9 cellular contexts compared by ENCODE assay signal in the genomic region with DNA sequence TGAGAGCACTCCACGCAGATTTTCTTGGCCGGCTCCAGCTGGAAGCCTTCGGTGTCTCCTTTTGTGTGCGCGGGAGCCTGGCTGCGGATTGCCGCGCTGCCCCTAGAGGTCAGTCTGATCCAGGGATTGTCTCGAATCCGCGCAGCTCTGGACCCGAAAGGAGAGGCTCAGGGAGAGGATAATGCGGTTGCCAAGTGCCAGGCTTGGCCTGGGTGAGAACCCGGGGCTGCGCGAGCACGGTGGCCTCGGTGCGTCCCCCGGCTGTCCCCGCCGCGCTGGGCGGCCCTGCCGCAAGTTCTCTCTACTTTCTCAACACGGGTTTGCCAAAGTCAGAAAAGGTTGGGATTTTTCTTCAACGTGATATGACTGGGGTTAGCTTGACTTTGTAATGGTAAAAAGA.
DNase-seq lines count a peak whose midpoint lies in the region; ATAC-seq, FAIRE-seq and TF ChIP-seq lines count a peak whose summit lies in the region.
"Had no signal": no experiment of that assay in that cellular context is flagged by ENCODE, and none has a peak within 500 bp of the region (broad histone marks: within the 10 kb centered on the region; RNA-seq: fewer than 3 reads in every experiment).

No MANE protein-coding gene starts in this region.

- FAIRE-seq in HepG2 (lab: Jason Lieb, UNC) (peak; percentile 28), urothelium cell line (lab: Jason Lieb, UNC) (no peak)
- FAIRE-seq: islet of Langerhans had no signal

- H3K27ac ChIP-seq in HepG2 (ENCODE audit: extremely low read length, insufficient read depth, low read length): no peak overlapping the region

- peak; percentile 65 for TF ChIP-seq RAD21 in HepG2 (CRISPR knock-in tag; IDR thresholded peaks at IDR 0.05)

- intact Hi-C loops in HepG2 (cut with micrococcal nuclease; ENCODE audit: unreplicated experiment): loop anchor here (1.0 kb wide), 1 partner anchor 441 kb away; no protein-coding TSS in a partner anchor

- H3K27me3 ChIP-seq in HepG2 (ENCODE audit: control insufficient read depth in 1 of 2, insufficient read depth in 2 of 2, low read length in 2 of 2): no peaks in the 10 kb centered on the region

- WGBS in HepG2 (ENCODE audit: low lambda C conversion rate): 5% methylated on average over 14 of the region's 27 CpGs

- TF ChIP-seq EP300 in HepG2 (IDR thresholded peaks at IDR 0.05; ENCODE audit: low read depth in 2 of 2, low read length in 2 of 2): no peak
- no peak for TF ChIP-seq EP300 in HepG2 (CRISPR knock-in tag; IDR thresholded peaks at IDR 0.05; ENCODE audit: borderline replicate concordance)

- POLR2A ChIA-PET in HepG2 (lab: Yijun Ruan, JAX): no interaction called here

- H3K4me3 ChIP-seq in HepG2 (replicated peaks in 1 of 3; ENCODE audit: insufficient read depth in 1 of 3, low read depth in 2 of 3, low read length in 3 of 3): no peak overlapping the region

- in situ Hi-C loops in HepG2 (cut with HindIII; ENCODE audit: extremely low pct_ligation_motif_present, low pct_unique_long_range_greater_than_20kb): loop anchor here (25.0 kb wide), 2 partner anchors 294 to 444 kb away; no protein-coding TSS in a partner anchor

- peak; percentile 99 for ATAC-seq in HepG2
- ATAC-seq in HG03521 (IDR thresholded peaks at IDR 0.05; ENCODE audit: unreplicated experiment): no peak
- no peak for ATAC-seq in HG03108 (IDR thresholded peaks at IDR 0.05; ENCODE audit: unreplicated experiment)

- no peaks in the 10 kb centered on the region for H3K79me2 ChIP-seq in HepG2 (ENCODE audit: insufficient read depth, low read length)

- CTCF ChIA-PET in HepG2 (lab: Yijun Ruan, JAX; ENCODE audit: low intra/inter-chr PET ratio, low total read pairs): interaction anchor here (0.8 to 1.0 kb wide), 2 partner anchors 296 to 441 kb away, joined by 4 to 5 read pairs; no protein-coding TSS in a partner anchor

- peaks cover 3% of the 10 kb centered on the region; the same call in 1 of the 2 replicates for H3K9me3 ChIP-seq in HepG2 (ENCODE audit: low read length)

- DNase-seq in COLO829 (ENCODE audit: low spot score): peak; percentile 49
- DNase-seq in HCEC 1CT: peak; percentile 20
- peak; percentile 79 for DNase-seq in NCI-H69 (lab: John Stamatoyannopoulos, UW)
- DNase-seq in cerebellum (ENCODE audit: low spot score): peak; percentile 69
- peak; percentile 35 for DNase-seq in HepG2 (ENCODE audit: low spot score)
- DNase-seq in urothelium cell line (ENCODE audit: low spot score): peak; percentile 89

- H3K9ac ChIP-seq in HepG2 (ENCODE audit: insufficient read depth, low read depth, low read length): no peak overlapping the region

- H2AFZ ChIP-seq in HepG2 (ENCODE audit: low read length): no peak overlapping the region

- no peaks in the 10 kb centered on the region for H3K36me3 ChIP-seq in HepG2 (replicated peaks in 1 of 2; ENCODE audit: control insufficient read depth in 1 of 2, insufficient read depth in 2 of 2, low read length in 2 of 2)

- no TSS peak for BruUV-seq in HepG2 (replicated peaks; lab: Mats Ljungman, UMichigan)

- H3K4me2 ChIP-seq in HepG2 (ENCODE audit: low read depth, low read length): no peak overlapping the region

- TF ChIP-seq POLR2A in HepG2 (IDR thresholded peaks at IDR 0.05; ENCODE audit: insufficient read depth in 1 of 2, low read depth in 2 of 2, low read length in 2 of 2): no peak

- H4K20me1 ChIP-seq in HepG2 (ENCODE audit: insufficient read depth, low read length): no peaks in the 10 kb centered on the region

- TF ChIP-seq CTCF in HepG2 (CRISPR knock-in tag; IDR thresholded peaks at IDR 0.05): peak; percentile 87

- H3K4me1 ChIP-seq in HepG2 (ENCODE audit: insufficient read depth, low read length): no peaks in the 10 kb centered on the region

TF ChIP-seq in HepG2, 621 proteins besides CTCF, POLR2A, EP300 and RAD21:
- TF ChIP-seq FOXC1 (CRISPR knock-in tag; IDR thresholded peaks at IDR 0.05; ENCODE audit: borderline replicate concordance): no peak
- TF ChIP-seq KDM2A (CRISPR knock-in tag; IDR thresholded peaks at IDR 0.05; ENCODE audit: borderline replicate concordance, low read depth): peak; percentile 43; the same call in 1 of the 2 replicates
- TF ChIP-seq XRCC5 (optimal IDR thresholded peaks at IDR 0.05; ENCODE audit: low read length): peak; percentile 81
- peak; percentile 74 for TF ChIP-seq STAG1 (CRISPR knock-in tag; IDR thresholded peaks at IDR 0.05)
- TF ChIP-seq HOXA5 (CRISPR knock-in tag; IDR thresholded peaks at IDR 0.05): 0 out of 2 replicates have a peak, but pooled peaks have one; percentile 23
- TF ChIP-seq, protein P1, sequence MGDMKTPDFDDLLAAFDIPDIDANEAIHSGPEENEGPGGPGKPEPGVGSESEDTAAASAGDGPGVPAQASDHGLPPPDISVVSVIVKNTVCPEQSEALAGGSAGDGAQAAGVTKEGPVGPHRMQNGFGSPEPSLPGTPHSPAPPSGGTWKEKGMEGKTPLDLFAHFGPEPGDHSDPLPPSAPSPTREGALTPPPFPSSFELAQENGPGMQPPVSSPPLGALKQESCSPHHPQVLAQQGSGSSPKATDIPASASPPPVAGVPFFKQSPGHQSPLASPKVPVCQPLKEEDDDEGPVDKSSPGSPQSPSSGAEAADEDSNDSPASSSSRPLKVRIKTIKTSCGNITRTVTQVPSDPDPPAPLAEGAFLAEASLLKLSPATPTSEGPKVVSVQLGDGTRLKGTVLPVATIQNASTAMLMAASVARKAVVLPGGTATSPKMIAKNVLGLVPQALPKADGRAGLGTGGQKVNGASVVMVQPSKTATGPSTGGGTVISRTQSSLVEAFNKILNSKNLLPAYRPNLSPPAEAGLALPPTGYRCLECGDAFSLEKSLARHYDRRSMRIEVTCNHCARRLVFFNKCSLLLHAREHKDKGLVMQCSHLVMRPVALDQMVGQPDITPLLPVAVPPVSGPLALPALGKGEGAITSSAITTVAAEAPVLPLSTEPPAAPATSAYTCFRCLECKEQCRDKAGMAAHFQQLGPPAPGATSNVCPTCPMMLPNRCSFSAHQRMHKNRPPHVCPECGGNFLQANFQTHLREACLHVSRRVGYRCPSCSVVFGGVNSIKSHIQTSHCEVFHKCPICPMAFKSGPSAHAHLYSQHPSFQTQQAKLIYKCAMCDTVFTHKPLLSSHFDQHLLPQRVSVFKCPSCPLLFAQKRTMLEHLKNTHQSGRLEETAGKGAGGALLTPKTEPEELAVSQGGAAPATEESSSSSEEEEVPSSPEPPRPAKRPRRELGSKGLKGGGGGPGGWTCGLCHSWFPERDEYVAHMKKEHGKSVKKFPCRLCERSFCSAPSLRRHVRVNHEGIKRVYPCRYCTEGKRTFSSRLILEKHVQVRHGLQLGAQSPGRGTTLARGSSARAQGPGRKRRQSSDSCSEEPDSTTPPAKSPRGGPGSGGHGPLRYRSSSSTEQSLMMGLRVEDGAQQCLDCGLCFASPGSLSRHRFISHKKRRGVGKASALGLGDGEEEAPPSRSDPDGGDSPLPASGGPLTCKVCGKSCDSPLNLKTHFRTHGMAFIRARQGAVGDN (CRISPR knock-in tag; IDR thresholded peaks at IDR 0.05): peak; percentile 15; the same call in 1 of the 2 replicates
- TF ChIP-seq, protein P2, sequence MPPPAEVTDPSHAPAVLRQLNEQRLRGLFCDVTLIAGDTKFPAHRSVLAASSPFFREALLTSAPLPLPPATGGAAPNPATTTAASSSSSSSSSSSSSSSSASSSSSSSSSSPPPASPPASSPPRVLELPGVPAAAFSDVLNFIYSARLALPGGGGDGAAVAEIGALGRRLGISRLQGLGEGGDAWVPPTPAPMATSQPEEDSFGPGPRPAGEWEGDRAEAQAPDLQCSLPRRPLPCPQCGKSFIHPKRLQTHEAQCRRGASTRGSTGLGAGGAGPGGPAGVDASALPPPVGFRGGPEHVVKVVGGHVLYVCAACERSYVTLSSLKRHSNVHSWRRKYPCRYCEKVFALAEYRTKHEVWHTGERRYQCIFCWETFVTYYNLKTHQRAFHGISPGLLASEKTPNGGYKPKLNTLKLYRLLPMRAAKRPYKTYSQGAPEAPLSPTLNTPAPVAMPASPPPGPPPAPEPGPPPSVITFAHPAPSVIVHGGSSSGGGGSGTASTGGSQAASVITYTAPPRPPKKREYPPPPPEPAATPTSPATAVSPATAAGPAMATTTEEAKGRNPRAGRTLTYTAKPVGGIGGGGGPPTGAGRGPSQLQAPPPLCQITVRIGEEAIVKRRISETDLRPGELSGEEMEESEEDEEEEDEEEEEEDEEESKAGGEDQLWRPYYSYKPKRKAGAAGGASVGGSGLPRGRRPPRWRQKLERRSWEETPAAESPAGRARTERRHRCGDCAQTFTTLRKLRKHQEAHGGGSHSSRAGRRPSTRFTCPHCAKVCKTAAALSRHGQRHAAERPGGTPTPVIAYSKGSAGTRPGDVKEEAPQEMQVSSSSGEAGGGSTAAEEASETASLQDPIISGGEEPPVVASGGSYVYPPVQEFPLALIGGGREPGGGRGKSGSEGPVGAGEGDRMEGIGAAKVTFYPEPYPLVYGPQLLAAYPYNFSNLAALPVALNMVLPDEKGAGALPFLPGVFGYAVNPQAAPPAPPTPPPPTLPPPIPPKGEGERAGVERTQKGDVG (CRISPR knock-in tag; IDR thresholded peaks at IDR 0.05; ENCODE audit: borderline replicate concordance): no peak
- TF ChIP-seq, protein P3, sequence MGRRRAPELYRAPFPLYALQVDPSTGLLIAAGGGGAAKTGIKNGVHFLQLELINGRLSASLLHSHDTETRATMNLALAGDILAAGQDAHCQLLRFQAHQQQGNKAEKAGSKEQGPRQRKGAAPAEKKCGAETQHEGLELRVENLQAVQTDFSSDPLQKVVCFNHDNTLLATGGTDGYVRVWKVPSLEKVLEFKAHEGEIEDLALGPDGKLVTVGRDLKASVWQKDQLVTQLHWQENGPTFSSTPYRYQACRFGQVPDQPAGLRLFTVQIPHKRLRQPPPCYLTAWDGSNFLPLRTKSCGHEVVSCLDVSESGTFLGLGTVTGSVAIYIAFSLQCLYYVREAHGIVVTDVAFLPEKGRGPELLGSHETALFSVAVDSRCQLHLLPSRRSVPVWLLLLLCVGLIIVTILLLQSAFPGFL (CRISPR knock-in tag; IDR thresholded peaks at IDR 0.05): no peak

Comparison
In these comparisons a context has a peak if more than half of its experiments do, and no peak if none do; other contexts are left out.
1. DNase-seq: peak in every context shown above with its lines; median percentile 89 in urothelium cell line; 79 in NCI-H69; 69 in cerebellum; 49 in COLO829; 35 in HepG2; 20 in HCEC 1CT.